ENCODE assay signal across 8 cellular contexts in the genomic region with DNA sequence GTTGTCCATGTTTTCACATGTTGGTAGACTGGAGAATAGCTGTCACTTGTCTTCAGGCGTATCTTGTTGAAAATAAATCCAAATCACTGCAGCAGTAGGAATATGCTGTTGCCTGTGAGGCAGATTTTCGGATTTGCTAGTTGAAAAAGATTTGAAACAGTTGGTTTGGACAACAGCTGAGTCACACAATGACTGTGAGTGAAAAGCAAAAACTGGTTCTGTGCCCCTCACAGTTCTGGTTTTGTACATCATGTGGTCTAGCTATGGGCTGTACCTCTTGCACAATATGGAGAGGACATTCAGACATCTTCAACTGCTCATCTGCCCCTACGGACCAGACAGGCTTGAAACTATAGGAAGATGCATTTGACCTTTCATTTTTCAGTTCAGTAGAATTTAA. TPM values are rescaled to one million over a fixed set of nuclear protein-coding genes. Genes with fewer than 3 reads are reported as not detected.
A peak's percentile ranks its signal among the peaks of the same experiment; 100 is the strongest.
DNase-seq lines count a peak whose midpoint lies in the region; ATAC-seq, FAIRE-seq and TF ChIP-seq lines count a peak whose summit lies in the region.

No MANE protein-coding gene starts in this region.

- peaks cover 31% of the 10 kb centered on the region for H3K36me3 ChIP-seq in skeletal muscle satellite cell (ENCODE audit: insufficient read depth, low read length)

- peaks cover 42% of the 10 kb centered on the region for H3K36me3 Mint-ChIP-seq in activated CD4-positive, alpha-beta T cell treated with anti-CD3 and anti-CD28 coated beads, Interleukin-2, amount 10 ng/mL, durations not matched to agents 24 days and 14 days (ENCODE audit: low read depth)
- peaks cover 55% of the 10 kb centered on the region for H3K36me3 Mint-ChIP-seq in activated CD4-positive, alpha-beta memory T cell treated with anti-CD3 and anti-CD28 coated beads, Interleukin-2, amount 10 ng/mL, durations not matched to agents 7 days and 5 days (ENCODE audit: low read depth)

- no peak for FAIRE-seq in D721Med (lab: Jason Lieb, UNC)

- intact Hi-C loops in activated CD4-positive, alpha-beta T cell treated with anti-CD3 and anti-CD28 coated beads, Interleukin-2, amount 10 ng/mL, durations not matched to agents 24 days and 14 days (cut with micrococcal nuclease), result loop anchor here (5.0 to 10.0 kb wide), 3 partner anchors 323 to 1680 kb away; partner anchors contain the start of genes PARP1 and TRIM11

- no peak for ATAC-seq in HG03039 (IDR thresholded peaks at IDR 0.05; ENCODE audit: unreplicated experiment)

- H3K4me3 ChIP-seq in skeletal muscle satellite cell (ENCODE audit: low read length), result peak overlapping the region; percentile 97

- DNase-seq in activated CD4-positive, alpha-beta T cell treated with anti-CD3 and anti-CD28 coated beads, Interleukin-2, amount 10 ng/mL, durations not matched to agents 24 days and 14 days, result no peak
- DNase-seq in activated CD4-positive, alpha-beta T cell treated with anti-CD3 and anti-CD28 coated beads, Interleukin-2, amount 50 U/mL, for 48 hours, result no peak
- DNase-seq in activated CD4-positive, alpha-beta memory T cell treated with anti-CD3 and anti-CD28 coated beads, Interleukin-2, amount 10 ng/mL, durations not matched to agents 7 days and 5 days, result no peak
- DNase-seq in glomerular visceral epithelial cell (ENCODE audit: extremely low spot score), result peak; percentile 29
- DNase-seq in effector CD4-positive, alpha-beta T cell, result no peak
- no peak for DNase-seq in D721Med (ENCODE audit: insufficient read length, low spot score)

- peaks cover 55% of the 10 kb centered on the region for H3K4me1 ChIP-seq in skeletal muscle satellite cell (ENCODE audit: control insufficient read depth, insufficient read depth, low read length)

- TF ChIP-seq CTCF in D721Med (IDR thresholded peaks at IDR 0.05; ENCODE audit: insufficient read depth, missing control alignments), result no peak

- H3K4me1 Mint-ChIP-seq in activated CD4-positive, alpha-beta T cell treated with anti-CD3 and anti-CD28 coated beads, Interleukin-2, amount 10 ng/mL, durations not matched to agents 24 days and 14 days, result peaks cover 53% of the 10 kb centered on the region
- peaks cover 64% of the 10 kb centered on the region for H3K4me1 Mint-ChIP-seq in activated CD4-positive, alpha-beta memory T cell treated with anti-CD3 and anti-CD28 coated beads, Interleukin-2, amount 10 ng/mL, durations not matched to agents 7 days and 5 days

- H3K9me3 Mint-ChIP-seq in activated CD4-positive, alpha-beta T cell treated with anti-CD3 and anti-CD28 coated beads, Interleukin-2, amount 10 ng/mL, durations not matched to agents 24 days and 14 days, result no peaks in the 10 kb centered on the region
- H3K9me3 Mint-ChIP-seq in activated CD4-positive, alpha-beta memory T cell treated with anti-CD3 and anti-CD28 coated beads, Interleukin-2, amount 10 ng/mL, durations not matched to agents 7 days and 5 days, result no peaks in the 10 kb centered on the region

- POLR2A ChIA-PET in activated CD4-positive, alpha-beta memory T cell treated with anti-CD3 and anti-CD28 coated beads, Interleukin-2, amount 10 ng/mL, durations not matched to agents 7 days and 5 days (lab: Charles Lee), result interaction anchor here (0.8 to 4.8 kb wide), 9 partner anchors 11 to 410 kb away, joined by 3 to 39 read pairs (median 4); partner anchors contain the start of genes C1orf35, IBA57, MRPL55 and TRIM11

- peak overlapping the region; percentile 93 for H3K27ac Mint-ChIP-seq in activated CD4-positive, alpha-beta T cell treated with anti-CD3 and anti-CD28 coated beads, Interleukin-2, amount 10 ng/mL, durations not matched to agents 24 days and 14 days
- peak overlapping the region; percentile 87 for H3K27ac Mint-ChIP-seq in activated CD4-positive, alpha-beta memory T cell treated with anti-CD3 and anti-CD28 coated beads, Interleukin-2, amount 10 ng/mL, durations not matched to agents 7 days and 5 days

- no peaks in the 10 kb centered on the region for H3K27me3 Mint-ChIP-seq in activated CD4-positive, alpha-beta T cell treated with anti-CD3 and anti-CD28 coated beads, Interleukin-2, amount 10 ng/mL, durations not matched to agents 24 days and 14 days
- no peaks in the 10 kb centered on the region for H3K27me3 Mint-ChIP-seq in activated CD4-positive, alpha-beta memory T cell treated with anti-CD3 and anti-CD28 coated beads, Interleukin-2, amount 10 ng/mL, durations not matched to agents 7 days and 5 days

- peak overlapping the region; percentile 97 for H3K4me3 Mint-ChIP-seq in activated CD4-positive, alpha-beta T cell treated with anti-CD3 and anti-CD28 coated beads, Interleukin-2, amount 10 ng/mL, durations not matched to agents 24 days and 14 days
- peak overlapping the region; percentile 90 for H3K4me3 Mint-ChIP-seq in activated CD4-positive, alpha-beta memory T cell treated with anti-CD3 and anti-CD28 coated beads, Interleukin-2, amount 10 ng/mL, durations not matched to agents 7 days and 5 days

- peak overlapping the region; percentile 96 for H3K4me2 ChIP-seq in skeletal muscle satellite cell (ENCODE audit: low read length)

- no peaks in the 10 kb centered on the region for H3K9me3 ChIP-seq in skeletal muscle satellite cell (replicated peaks; ENCODE audit: low read length)

- H3K9ac ChIP-seq in skeletal muscle satellite cell (ENCODE audit: low read depth, low read length), result peak overlapping the region; percentile 100

- H3K27me3 ChIP-seq in skeletal muscle satellite cell (ENCODE audit: control insufficient read depth, insufficient read depth, low read length), result no peaks in the 10 kb centered on the region

- CTCF ChIA-PET in activated CD4-positive, alpha-beta memory T cell treated with anti-CD3 and anti-CD28 coated beads, Interleukin-2, amount 10 ng/mL, durations not matched to agents 7 days and 5 days (lab: Charles Lee), result interaction anchor here (0.8 to 3.4 kb wide), 3 partner anchors 15 to 81 kb away, joined by 4 to 13 read pairs (median 4); partner anchors contain the start of gene IBA57

RNA-seq across cellular contexts. Expression of gene ARF1, which starts 1.8 kb away (rescaled TPM):
- total RNA-seq in activated CD4-positive, alpha-beta T cell treated with anti-CD3 and anti-CD28 coated beads, Interleukin-2, amount 10 ng/mL, durations not matched to agents 24 days and 14 days, result 388 and 395 TPM in 2 replicates
- total RNA-seq in activated CD4-positive, alpha-beta memory T cell treated with anti-CD3 and anti-CD28 coated beads, Interleukin-2, amount 10 ng/mL, durations not matched to agents 7 days and 5 days, result 100 to 1,000 TPM; 368 to 376 TPM
- total RNA-seq in skeletal muscle satellite cell (2012; rRNA removed), result 287 and 370 TPM in 2 replicates

RNA-seq across cellular contexts. Expression of gene C1orf35, which starts 18.8 kb away (rescaled TPM):
- total RNA-seq in activated CD4-positive, alpha-beta T cell treated with anti-CD3 and anti-CD28 coated beads, Interleukin-2, amount 10 ng/mL, durations not matched to agents 24 days and 14 days, result 27.5 and 33.0 TPM in 2 replicates
- 10 to 100 TPM; 17.8 to 18.9 TPM for total RNA-seq in activated CD4-positive, alpha-beta memory T cell treated with anti-CD3 and anti-CD28 coated beads, Interleukin-2, amount 10 ng/mL, durations not matched to agents 7 days and 5 days
- total RNA-seq in skeletal muscle satellite cell (2012; rRNA removed), result 7.0 and 7.9 TPM in 2 replicates

RNA-seq across cellular contexts. Expression of gene MRPL55, which starts 24.8 kb away (rescaled TPM):
- 55.2 and 62.2 TPM in 2 replicates for total RNA-seq in activated CD4-positive, alpha-beta T cell treated with anti-CD3 and anti-CD28 coated beads, Interleukin-2, amount 10 ng/mL, durations not matched to agents 24 days and 14 days
- 10 to 100 TPM; 43.1 to 43.9 TPM for total RNA-seq in activated CD4-positive, alpha-beta memory T cell treated with anti-CD3 and anti-CD28 coated beads, Interleukin-2, amount 10 ng/mL, durations not matched to agents 7 days and 5 days
- 79.1 and 85.8 TPM in 2 replicates for total RNA-seq in skeletal muscle satellite cell (2012; rRNA removed)

RNA-seq across cellular contexts. Expression of gene GUK1, which starts 55.8 kb away (rescaled TPM):
- 211 and 222 TPM in 2 replicates for total RNA-seq in activated CD4-positive, alpha-beta T cell treated with anti-CD3 and anti-CD28 coated beads, Interleukin-2, amount 10 ng/mL, durations not matched to agents 24 days and 14 days
- total RNA-seq in activated CD4-positive, alpha-beta memory T cell treated with anti-CD3 and anti-CD28 coated beads, Interleukin-2, amount 10 ng/mL, durations not matched to agents 7 days and 5 days, result 100 to 1,000 TPM; 280 to 284 TPM
- total RNA-seq in skeletal muscle satellite cell (2012; rRNA removed), result 470 and 540 TPM in 2 replicates
